13 cellular contexts compared by ENCODE assay signal in genomic region chr12:4290011-4290790, GRCh38. TPM values are rescaled to one million over a fixed set of nuclear protein-coding genes. Genes with fewer than 3 reads are reported as not detected.
DNase-seq lines count a peak whose midpoint lies in the region; ATAC-seq, FAIRE-seq and TF ChIP-seq lines count a peak whose summit lies in the region.
"Had no signal": no experiment of that assay in that cellular context is flagged by ENCODE, and none has a peak within 500 bp of the region (broad histone marks: within the 10 kb centered on the region; RNA-seq: fewer than 3 reads in every experiment).

No MANE protein-coding gene starts in this region.

- no peak for FAIRE-seq in small intestine (lab: Jason Lieb, UNC)
- FAIRE-seq: kidney had no signal

- intact Hi-C loops in dorsolateral prefrontal cortex (cut with DNase I) (no loop called here), head of caudate nucleus (cut with DNase I) (no loop called here)

- H2AFZ ChIP-seq in GM23338 = no peak overlapping the region

- H3K27ac ChIP-seq in BLaER1 treated with 17β-estradiol and CSF1 and Interleukin-3, amounts not matched to agents 10 nM and 100 nM = peak overlapping the region in 9 of 11 experiments; percentile 59 to 90 (median 73); a peak in 17 of 22 replicates
- H3K27ac ChIP-seq in GM23338 (ENCODE audit: low read depth) (peak overlapping the region; percentile 50; the same call in 1 of the 2 replicates), dorsolateral prefrontal cortex (peak overlapping the region in 57 of 59 donors; percentile 2 to 88 (median 74)), neutrophil (peak overlapping the region; percentile 91), small intestine (ENCODE audit: low read depth in 1 of 2, low read length in 1 of 2) (no peak overlapping the region)
- H3K27ac ChIP-seq: foreskin keratinocyte had no signal

- TF ChIP-seq CTCF in GM23338 (conservative IDR thresholded peaks at IDR 0.05; ENCODE audit: low read depth in 2 of 2) (no peak), dorsolateral prefrontal cortex (IDR thresholded peaks at IDR 0.05 in 54 of 56, conservative IDR thresholded peaks at IDR 0.05 in 2 of 56; ENCODE audit: low read depth in 1 of 56, partially characterized antibody in 56 of 56) (no peak), neutrophil (IDR thresholded peaks at IDR 0.05) (no peak)

- no peaks in the 10 kb centered on the region; the same call in 2 of the 3 replicates for H3K9me3 Mint-ChIP-seq in GM23338

- no peak overlapping the region for H3K4me3 Mint-ChIP-seq in GM23338

- in situ Hi-C loops in KBM-7 (cut with MboI; ENCODE audit: low pct_unique_long_range_greater_than_20kb, low sequenced_read_pairs) = loop anchor here (25.0 kb wide), 1 partner anchor 403 kb away; no protein-coding TSS in a partner anchor

- H3K4me1 ChIP-seq in BLaER1 treated with 17β-estradiol and CSF1 and Interleukin-3, amounts not matched to agents 10 nM and 100 nM = peaks cover 15 to 59% (median 37%) of the 10 kb centered on the region in 10 experiments
- H3K4me1 ChIP-seq in GM23338 (ENCODE audit: insufficient read depth) (peaks cover 4% of the 10 kb centered on the region), neutrophil (ENCODE audit: control insufficient read depth in 1 of 2, insufficient read depth in 1 of 2, low read depth in 1 of 2, low read length in 1 of 2) (peaks cover 38 to 46% of the 10 kb centered on the region in 2 experiments), small intestine (ENCODE audit: control insufficient read depth in 2 of 2, insufficient read depth in 1 of 2, low read depth in 1 of 2, low read length in 1 of 2) (peaks cover 0 to 10% of the 10 kb centered on the region in 2 donors)

- no peaks in the 10 kb centered on the region; a peak in 1 of 22 replicates for H4K20me1 ChIP-seq in BLaER1 treated with 17β-estradiol and CSF1 and Interleukin-3, amounts not matched to agents 10 nM and 100 nM
- H4K20me1 ChIP-seq in GM23338 (replicated peaks; ENCODE audit: insufficient read depth) = peaks cover 81% of the 10 kb centered on the region

- peak overlapping the region in 9 of 11 experiments; percentile 11 to 79 (median 65); a peak in 14 of 22 replicates for H3K9ac ChIP-seq in BLaER1 treated with 17β-estradiol and CSF1 and Interleukin-3, amounts not matched to agents 10 nM and 100 nM

- H3K27me3 ChIP-seq in BLaER1 treated with 17β-estradiol and CSF1 and Interleukin-3, amounts not matched to agents 10 nM and 100 nM = no peaks in the 10 kb centered on the region
- H3K27me3 ChIP-seq in GM23338 (ENCODE audit: insufficient read depth) = no peaks in the 10 kb centered on the region
- H3K27me3 ChIP-seq in dorsolateral prefrontal cortex = peaks cover 0 to 87% (median 0%) of the 10 kb centered on the region in 45 donors
- no peaks in the 10 kb centered on the region for H3K27me3 ChIP-seq in neutrophil
- H3K27me3 ChIP-seq in small intestine (ENCODE audit: control insufficient read depth in 2 of 2, insufficient read depth in 2 of 2, low read length in 2 of 2) = no peaks in the 10 kb centered on the region
- H3K27me3 ChIP-seq: colonic mucosa, foreskin keratinocyte, MG63, Peyer's patch had no signal

- 79 to 83% (median 82%) methylated on average over 28 of the region's 28 CpGs for WGBS in small intestine, 3 donors

- peak overlapping the region in 4 of 10 experiments; percentile 10 to 41 (median 33); a peak in 4 of 20 replicates for H3K4me3 ChIP-seq in BLaER1 treated with 17β-estradiol and CSF1 and Interleukin-3, amounts not matched to agents 10 nM and 100 nM
- H3K4me3 ChIP-seq in GM23338 = no peak overlapping the region
- peak overlapping the region in 37 of 59 donors; percentile 4 to 48 (median 26) for H3K4me3 ChIP-seq in dorsolateral prefrontal cortex
- peak overlapping the region; percentile 62 to 70 for H3K4me3 ChIP-seq in neutrophil (ENCODE audit: low read depth in 1 of 2, low read length in 1 of 2)
- H3K4me3 ChIP-seq in small intestine (ENCODE audit: low read depth in 1 of 2, low read length in 2 of 2) = no peak overlapping the region
- H3K4me3 ChIP-seq: colonic mucosa, MG63, Peyer's patch had no signal

- peaks cover 98% of the 10 kb centered on the region for H3K79me2 ChIP-seq in GM23338 (replicated peaks; ENCODE audit: insufficient read depth)

- peaks cover 72% of the 10 kb centered on the region for H3K4me1 Mint-ChIP-seq in GM23338

- peaks cover 29% of the 10 kb centered on the region; the same call in 1 of the 2 replicates for H3F3A ChIP-seq in GM23338 (replicated peaks; ENCODE audit: low read depth)

- H3K36me3 ChIP-seq in BLaER1 treated with 17β-estradiol and CSF1 and Interleukin-3, amounts not matched to agents 10 nM and 100 nM = no peaks in the 10 kb centered on the region
- H3K36me3 ChIP-seq in GM23338 (ENCODE audit: insufficient read depth) = peaks cover 83% of the 10 kb centered on the region
- peaks cover 31% of the 10 kb centered on the region for H3K36me3 ChIP-seq in neutrophil
- peaks cover 4 to 9% of the 10 kb centered on the region in 2 donors for H3K36me3 ChIP-seq in small intestine (ENCODE audit: control insufficient read depth in 2 of 2, insufficient read depth in 2 of 2, low read length in 2 of 2)
- H3K36me3 ChIP-seq: MG63 had no signal

- DNase-seq in GM23338 (ENCODE audit: low spot score) (no peak), dorsolateral prefrontal cortex (no peak), head of caudate nucleus (no peak), small intestine (no peak), OCI-M2 (lab: John Stamatoyannopoulos, UW; ENCODE audit: unreplicated experiment) (no peak), KBM-7 (no peak)
- DNase-seq: colonic mucosa, foreskin keratinocyte, kidney, MG63, Peyer's patch had no signal

- no peaks in the 10 kb centered on the region for H3K9me2 ChIP-seq in GM23338 (ENCODE audit: insufficient read depth)

- H3K27ac Mint-ChIP-seq in GM23338 = no peak overlapping the region

- ATAC-seq in GM23338 = no peak
- ATAC-seq: foreskin keratinocyte had no signal

- peaks cover 99% of the 10 kb centered on the region for H3K36me3 Mint-ChIP-seq in GM23338 (ENCODE audit: low read depth)

- peak overlapping the region; percentile 57 to 97 (median 86) for H3K4me2 ChIP-seq in BLaER1 treated with 17β-estradiol and CSF1 and Interleukin-3, amounts not matched to agents 10 nM and 100 nM
- no peak overlapping the region for H3K4me2 ChIP-seq in GM23338

- no peaks in the 10 kb centered on the region for H3K9me3 ChIP-seq in BLaER1 treated with 17β-estradiol and CSF1 and Interleukin-3, amounts not matched to agents 10 nM and 100 nM (replicated peaks in 1 of 11)
- no peaks in the 10 kb centered on the region for H3K9me3 ChIP-seq in neutrophil
- no peaks in the 10 kb centered on the region for H3K9me3 ChIP-seq in small intestine (ENCODE audit: control insufficient read depth, low read depth)
- H3K9me3 ChIP-seq: colonic mucosa, MG63, Peyer's patch had no signal

- H3K27me3 Mint-ChIP-seq in GM23338 (ENCODE audit: insufficient read depth, low read depth, poor library complexity) = peaks cover 17% of the 10 kb centered on the region

TF ChIP-seq in GM23338, 12 proteins besides CTCF, POLR2A, EP300 and RAD21 (continues in another document):
- TF ChIP-seq NANOG (IDR thresholded peaks at IDR 0.05; ENCODE audit: borderline replicate concordance) = no peak
- TF ChIP-seq JUNB (IDR thresholded peaks at IDR 0.05; ENCODE audit: unreplicated experiment) = no peak
- TF ChIP-seq EZH2phosphoT487 (IDR thresholded peaks at IDR 0.05; ENCODE audit: unreplicated experiment) = no peak
- TF ChIP-seq STAT1 (IDR thresholded peaks at IDR 0.05; ENCODE audit: unreplicated experiment) = no peak
- no peak for TF ChIP-seq REST (IDR thresholded peaks at IDR 0.05; ENCODE audit: unreplicated experiment)
- no peak for TF ChIP-seq CREB1 (CRISPR knock-in tag; IDR thresholded peaks at IDR 0.05; ENCODE audit: low read depth)

RNA-seq across cellular contexts. Expression of gene CCND2, which starts 16.6 kb away (rescaled TPM):
- total RNA-seq in GM23338 (2014; rRNA removed; shearing (Covaris generic)) = 208 and 224 TPM in 2 replicates
- polyA plus RNA-seq in GM23338 (2016; fragmentation: Nextera tagmentation; extraction: Ambion mirVana) = 70.1 and 75.6 TPM in 2 replicates
- 100 to 1,000 TPM in 100 of 120 experiments, 10 to 100 TPM in 20; 42.3 to 172 (median 122) TPM for total RNA-seq in dorsolateral prefrontal cortex
- 10 to 100 TPM in 1 of 3 donors, 1 to 10 TPM in 2; 5.6 to 38.1 (median 5.9) TPM for polyA plus RNA-seq in small intestine

RNA-seq across cellular contexts. Expression of gene TIGAR, which starts 30.8 kb away (rescaled TPM):
- total RNA-seq in GM23338 (2014; rRNA removed; shearing (Covaris generic)) = 10.4 and 17.0 TPM in 2 replicates
- polyA plus RNA-seq in GM23338 (2016; fragmentation: Nextera tagmentation; extraction: Ambion mirVana) (9.3 and 13.3 TPM in 2 replicates), small intestine (10 to 100 TPM in 1 of 3 donors, 1 to 10 TPM in 2; 4.7 to 10.1 (median 6.2) TPM)
- 10 to 100 TPM in 108 of 120 experiments, 1 to 10 TPM in 12; 6.8 to 24.9 (median 15.4) TPM for total RNA-seq in dorsolateral prefrontal cortex

Comparison
In these comparisons a context has a peak if more than half of its experiments do, and no peak if none do; other contexts are left out.
1. H3K27ac ChIP-seq: peak in BLaER1 treated with 17β-estradiol and CSF1 and Interleukin-3, amounts not matched to agents 10 nM and 100 nM (9 of 11), GM23338 (single experiment), dorsolateral prefrontal cortex (57 of 59) and neutrophil (single experiment); none in small intestine (0 of 2).
2. H3K4me3 ChIP-seq: peak in dorsolateral prefrontal cortex (37 of 59) and neutrophil (2 of 2); none in GM23338 (single experiment) and small intestine (0 of 2).